Comparison of ENCODE assay signal across 25 cellular contexts in the genomic region with DNA sequence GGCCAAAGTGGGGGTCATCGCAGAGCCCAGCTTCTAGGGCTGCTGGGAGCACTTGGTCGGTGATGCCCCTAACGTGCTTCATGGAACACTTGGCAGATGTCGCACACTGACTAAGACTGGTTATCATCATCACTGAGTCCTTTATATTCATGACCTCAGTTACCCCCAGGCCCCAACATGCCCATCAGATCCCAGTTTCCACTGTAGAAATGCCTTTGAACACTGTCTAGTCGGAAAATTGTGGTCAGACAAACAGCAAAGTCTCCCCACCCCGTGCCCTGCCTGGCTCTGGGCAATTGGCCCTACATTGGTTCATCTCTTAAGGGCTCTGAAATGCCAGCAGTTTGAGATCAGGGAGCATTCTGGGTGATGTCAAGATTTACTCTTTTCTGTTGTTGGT. TPM values are rescaled to one million over a fixed set of nuclear protein-coding genes. Genes with fewer than 3 reads are reported as not detected.
A peak's percentile ranks its signal among the peaks of the same experiment; 100 is the strongest.
DNase-seq lines count a peak whose midpoint lies in the region; ATAC-seq and TF ChIP-seq lines count a peak whose summit lies in the region.
"Had no signal": no experiment of that assay in that cellular context is flagged by ENCODE, and none has a peak within 500 bp of the region (broad histone marks: within the 10 kb centered on the region; RNA-seq: fewer than 3 reads in every experiment).

No MANE protein-coding gene starts in this region.

- H3K27ac ChIP-seq in RWPE1 = no peak overlapping the region
- H3K27ac ChIP-seq in gastroesophageal sphincter = peak overlapping the region in 3 of 4 donors; percentile 89 to 96 (median 91)
- H3K27ac ChIP-seq: neutrophil had no signal

- intact Hi-C loops in activated CD4-positive, alpha-beta T cell treated with anti-CD3 and anti-CD28 coated beads for 36 hours (cut with DNase I, micrococcal nuclease) = no loop called here

- H3K4me3 ChIP-seq in gastroesophageal sphincter = no peak overlapping the region
- H3K4me3 ChIP-seq: HAP-1 had no signal

- no peaks in the 10 kb centered on the region for H3K36me3 Mint-ChIP-seq in activated CD4-positive, alpha-beta T cell treated with anti-CD3 and anti-CD28 coated beads for 36 hours (ENCODE audit: low read depth)
- no peaks in the 10 kb centered on the region for H3K36me3 Mint-ChIP-seq in activated CD4-positive, alpha-beta T cell treated with anti-CD3 and anti-CD28 coated beads, Interleukin-2, amount 10 ng/mL, durations not matched to agents 7 days and 5 days (ENCODE audit: low read depth)
- no peaks in the 10 kb centered on the region for H3K36me3 Mint-ChIP-seq in stimulated activated effector memory CD8-positive, alpha-beta T cell treated with anti-CD3 and anti-CD28 coated beads, Interleukin-12 subunit alpha, Interleukin-12 subunit beta, amount 100 ng/mL, for 72 hours

- no peaks in the 10 kb centered on the region for H3K9me3 ChIP-seq in gastroesophageal sphincter
- H3K9me3 ChIP-seq: BE2C, Caco-2, HAP-1, neutrophil had no signal

- POLR2A ChIA-PET in activated CD4-positive, alpha-beta T cell treated with anti-CD3 and anti-CD28 coated beads for 36 hours (lab: Charles Lee) = interaction anchor here (0.6 kb wide), 1 partner anchor 214 kb away, joined by 4 read pairs; no protein-coding TSS in a partner anchor
- POLR2A ChIA-PET in activated CD4-positive, alpha-beta T cell treated with anti-CD3 and anti-CD28 coated beads, Interleukin-2, amount 10 ng/mL, durations not matched to agents 7 days and 5 days (lab: Charles Lee) = no interaction called here
- POLR2A ChIA-PET in RWPE1 (lab: Yijun Ruan, JAX; ENCODE audit: low non-redundant PET) = interaction anchor here (0.5 kb wide), 1 partner anchor 191 kb away, joined by 3 read pairs; no protein-coding TSS in a partner anchor

- no peak overlapping the region for H3K4me3 Mint-ChIP-seq in activated CD4-positive, alpha-beta T cell treated with anti-CD3 and anti-CD28 coated beads for 36 hours
- H3K4me3 Mint-ChIP-seq in activated CD4-positive, alpha-beta T cell treated with anti-CD3 and anti-CD28 coated beads, Interleukin-2, amount 10 ng/mL, durations not matched to agents 7 days and 5 days = no peak overlapping the region
- H3K4me3 Mint-ChIP-seq in stimulated activated effector memory CD8-positive, alpha-beta T cell treated with anti-CD3 and anti-CD28 coated beads, Interleukin-12 subunit alpha, Interleukin-12 subunit beta, amount 100 ng/mL, for 72 hours = no peak overlapping the region
- H3K4me3 Mint-ChIP-seq: central memory CD8-positive, alpha-beta T cell; mesothelial cell of epicardium had no signal

- no peak for DNase-seq in activated CD4-positive, alpha-beta T cell treated with anti-CD3 and anti-CD28 coated beads for 36 hours
- no peak for DNase-seq in activated CD4-positive, alpha-beta T cell treated with anti-CD3 and anti-CD28 coated beads, Interleukin-2, amount 10 ng/mL, durations not matched to agents 7 days and 5 days
- DNase-seq in RWPE1 (ENCODE audit: low spot score) (peak; percentile 33), NCI-H526 treated with DMSO at 0.1 percent for 48 hours (lab: John Stamatoyannopoulos, UW) (no peak)
- DNase-seq in stimulated activated effector memory CD8-positive, alpha-beta T cell treated with anti-CD3 and anti-CD28 coated beads, Interleukin-12 subunit alpha, Interleukin-12 subunit beta, amount 100 ng/mL, for 72 hours (ENCODE audit: low spot score in 2 of 2) = no peak
- DNase-seq: 8988T; activated naive CD4-positive, alpha-beta T cell; anterior cingulate cortex; BE2C; Caco-2; glutamatergic neuron; Kasumi-1; left colon; NCI-H1048; NCI-H1930; T-helper 2 cell had no signal

- H3K9me3 Mint-ChIP-seq in activated CD4-positive, alpha-beta T cell treated with anti-CD3 and anti-CD28 coated beads for 36 hours (ENCODE audit: low read depth) = no peaks in the 10 kb centered on the region
- H3K9me3 Mint-ChIP-seq in activated CD4-positive, alpha-beta T cell treated with anti-CD3 and anti-CD28 coated beads, Interleukin-2, amount 10 ng/mL, durations not matched to agents 7 days and 5 days = no peaks in the 10 kb centered on the region
- no peaks in the 10 kb centered on the region for H3K9me3 Mint-ChIP-seq in stimulated activated effector memory CD8-positive, alpha-beta T cell treated with anti-CD3 and anti-CD28 coated beads, Interleukin-12 subunit alpha, Interleukin-12 subunit beta, amount 100 ng/mL, for 72 hours
- H3K9me3 Mint-ChIP-seq: central memory CD8-positive, alpha-beta T cell; mesothelial cell of epicardium had no signal

- peak; percentile 47 for ATAC-seq in activated CD4-positive, alpha-beta T cell treated with anti-CD3 and anti-CD28 coated beads for 36 hours
- ATAC-seq in gastroesophageal sphincter (no peak), HG03354 (IDR thresholded peaks at IDR 0.05; ENCODE audit: poor library complexity, severe bottlenecking, unreplicated experiment) (no peak), HG03565 (IDR thresholded peaks at IDR 0.05; ENCODE audit: unreplicated experiment) (no peak)
- no peak for ATAC-seq in stimulated activated effector memory CD8-positive, alpha-beta T cell treated with anti-CD3 and anti-CD28 coated beads, Interleukin-12 subunit alpha, Interleukin-12 subunit beta, amount 100 ng/mL, for 72 hours
- ATAC-seq: esophagus mucosa, left colon, Panc1 had no signal

- H3K27me3 ChIP-seq in gastroesophageal sphincter = no peaks in the 10 kb centered on the region
- H3K27me3 ChIP-seq: BE2C, neutrophil had no signal

- peaks cover 46% of the 10 kb centered on the region for H3K4me1 Mint-ChIP-seq in activated CD4-positive, alpha-beta T cell treated with anti-CD3 and anti-CD28 coated beads for 36 hours
- H3K4me1 Mint-ChIP-seq in activated CD4-positive, alpha-beta T cell treated with anti-CD3 and anti-CD28 coated beads, Interleukin-2, amount 10 ng/mL, durations not matched to agents 7 days and 5 days = peaks cover 24% of the 10 kb centered on the region
- H3K4me1 Mint-ChIP-seq in stimulated activated effector memory CD8-positive, alpha-beta T cell treated with anti-CD3 and anti-CD28 coated beads, Interleukin-12 subunit alpha, Interleukin-12 subunit beta, amount 100 ng/mL, for 72 hours = peaks cover 22% of the 10 kb centered on the region

- CTCF ChIA-PET in activated CD4-positive, alpha-beta T cell treated with anti-CD3 and anti-CD28 coated beads for 36 hours (lab: Charles Lee) = no interaction called here
- CTCF ChIA-PET in activated CD4-positive, alpha-beta T cell treated with anti-CD3 and anti-CD28 coated beads, Interleukin-2, amount 10 ng/mL, durations not matched to agents 7 days and 5 days (lab: Charles Lee) = no interaction called here
- CTCF ChIA-PET in RWPE1 (lab: Yijun Ruan, JAX) = no interaction called here

- WGBS in gastroesophageal sphincter (ENCODE audit: low coverage in 1 of 2), 2 donors = 35 to 59% methylated on average over 2 of the region's 6 CpGs

- H3K36me3 ChIP-seq in gastroesophageal sphincter = no peaks in the 10 kb centered on the region
- H3K36me3 ChIP-seq: BE2C, HAP-1, neutrophil had no signal

- TF ChIP-seq EP300 in gastroesophageal sphincter (IDR thresholded peaks at IDR 0.05) = no peak

- H3K27me3 Mint-ChIP-seq in activated CD4-positive, alpha-beta T cell treated with anti-CD3 and anti-CD28 coated beads for 36 hours = no peaks in the 10 kb centered on the region
- no peaks in the 10 kb centered on the region for H3K27me3 Mint-ChIP-seq in activated CD4-positive, alpha-beta T cell treated with anti-CD3 and anti-CD28 coated beads, Interleukin-2, amount 10 ng/mL, durations not matched to agents 7 days and 5 days
- H3K27me3 Mint-ChIP-seq: central memory CD8-positive, alpha-beta T cell had no signal

- peaks cover 11 to 92% (median 51%) of the 10 kb centered on the region in 3 donors for H3K4me1 ChIP-seq in gastroesophageal sphincter
- H3K4me1 ChIP-seq: BE2C, Caco-2, HAP-1 had no signal

- TF ChIP-seq CTCF in RWPE1 (conservative IDR thresholded peaks at IDR 0.05; ENCODE audit: low read depth) (no peak), gastroesophageal sphincter (IDR thresholded peaks at IDR 0.05) (no peak)

- no peak for TF ChIP-seq POLR2A in gastroesophageal sphincter (IDR thresholded peaks at IDR 0.05)

- no peak overlapping the region for H3K27ac Mint-ChIP-seq in activated CD4-positive, alpha-beta T cell treated with anti-CD3 and anti-CD28 coated beads for 36 hours
- H3K27ac Mint-ChIP-seq in activated CD4-positive, alpha-beta T cell treated with anti-CD3 and anti-CD28 coated beads, Interleukin-2, amount 10 ng/mL, durations not matched to agents 7 days and 5 days = no peak overlapping the region
- H3K27ac Mint-ChIP-seq in stimulated activated effector memory CD8-positive, alpha-beta T cell treated with anti-CD3 and anti-CD28 coated beads, Interleukin-12 subunit alpha, Interleukin-12 subunit beta, amount 100 ng/mL, for 72 hours = peak overlapping the region; percentile 76

RNA-seq across cellular contexts. Expression of a gene that starts 51.3 kb away (rescaled TPM):
- 1 to 10 TPM; 1.8 to 3.1 TPM for total RNA-seq in activated CD4-positive, alpha-beta T cell treated with anti-CD3 and anti-CD28 coated beads for 36 hours
- total RNA-seq in activated CD4-positive, alpha-beta T cell treated with anti-CD3 and anti-CD28 coated beads, Interleukin-2, amount 10 ng/mL, durations not matched to agents 7 days and 5 days = 1 to 10 TPM in 1 of 2 experiments, under 1 TPM in 1; 0.81 to 1.3 TPM
- 10 to 100 TPM; 27.7 to 69.2 (median 48.7) TPM for total RNA-seq in gastroesophageal sphincter

Comparison
In these comparisons a context has a peak if more than half of its experiments do, and no peak if none do; other contexts are left out.
1. RNA of a gene that starts 51.3 kb away (total RNA-seq): 27.7 to 69.2 TPM in gastroesophageal sphincter; 1.8 to 3.1 TPM in activated CD4-positive, alpha-beta T cell treated with anti-CD3 and anti-CD28 coated beads for 36 hours and 0.81 to 1.3 TPM in activated CD4-positive, alpha-beta T cell treated with anti-CD3 and anti-CD28 coated beads, Interleukin-2, amount 10 ng/mL, durations not matched to agents 7 days and 5 days; every median in the first group is over 4 times any median in the second.